19 cellular contexts compared by ENCODE assay signal in genomic region chr14:51719970-51720369, GRCh38.
"Had no signal": no experiment of that assay in that cellular context is flagged by ENCODE, and none has a peak within 500 bp of the region (broad histone marks: within the 10 kb centered on the region; RNA-seq: fewer than 3 reads in every experiment).

No MANE protein-coding gene starts in this region.

- H3K4me3 Mint-ChIP-seq: central memory CD8-positive, alpha-beta T cell; memory B cell; naive B cell; nephron had no signal

- H3K4me2 ChIP-seq: hepatocyte had no signal

- H3K36me3 Mint-ChIP-seq: memory B cell, naive B cell had no signal

- H3K79me2 ChIP-seq: hepatocyte had no signal

- H3K4me1 Mint-ChIP-seq: central memory CD8-positive, alpha-beta T cell; memory B cell had no signal

- H3K9me3 ChIP-seq: esophagus muscularis mucosa, gastroesophageal sphincter, left lung, lower lobe of right lung, right atrium auricular region, sigmoid colon had no signal

- H2AFZ ChIP-seq: hepatocyte had no signal

- H3K27me3 Mint-ChIP-seq: central memory CD8-positive, alpha-beta T cell; naive B cell had no signal

- H3K4me3 ChIP-seq: esophagus muscularis mucosa, gastroesophageal sphincter, hepatocyte, left lung, lower lobe of right lung, right atrium auricular region, sigmoid colon, skin epidermis had no signal

- DNase-seq: effector memory CD4-positive, alpha-beta T cell; head of caudate nucleus; kidney glomerular epithelial cell; lower lobe of right lung; naive B cell; sigmoid colon; stimulated activated CD4-positive, alpha-beta T cell treated with anti-CD3 and anti-CD28 coated beads, Interleukin-12 subunit alpha, Interleukin-12 subunit beta, amount 100 ng/mL, for 4 hours; stimulated activated naive CD4-positive, alpha-beta T cell treated with Interleukin-2 at 50 U/mL for 16 hours; trophoblast cell had no signal

- ATAC-seq: gastroesophageal sphincter, left lung, lower lobe of right lung had no signal

- H3K27ac ChIP-seq: epithelial cell of prostate, esophagus muscularis mucosa, gastroesophageal sphincter, hepatocyte, left lung, lower lobe of right lung, right atrium auricular region, sigmoid colon, skin epidermis had no signal

- H3K9me3 Mint-ChIP-seq: central memory CD8-positive, alpha-beta T cell; memory B cell; naive B cell; nephron had no signal

- H3K27me3 ChIP-seq: esophagus muscularis mucosa, gastroesophageal sphincter, hepatocyte, left lung, right atrium auricular region, sigmoid colon had no signal

- H3K4me1 ChIP-seq: esophagus muscularis mucosa, gastroesophageal sphincter, left lung, lower lobe of right lung, right atrium auricular region, sigmoid colon had no signal

- H3K27ac Mint-ChIP-seq: memory B cell, naive B cell, nephron had no signal
